ENCODE assay signal across 19 cellular contexts in the genomic region with DNA sequence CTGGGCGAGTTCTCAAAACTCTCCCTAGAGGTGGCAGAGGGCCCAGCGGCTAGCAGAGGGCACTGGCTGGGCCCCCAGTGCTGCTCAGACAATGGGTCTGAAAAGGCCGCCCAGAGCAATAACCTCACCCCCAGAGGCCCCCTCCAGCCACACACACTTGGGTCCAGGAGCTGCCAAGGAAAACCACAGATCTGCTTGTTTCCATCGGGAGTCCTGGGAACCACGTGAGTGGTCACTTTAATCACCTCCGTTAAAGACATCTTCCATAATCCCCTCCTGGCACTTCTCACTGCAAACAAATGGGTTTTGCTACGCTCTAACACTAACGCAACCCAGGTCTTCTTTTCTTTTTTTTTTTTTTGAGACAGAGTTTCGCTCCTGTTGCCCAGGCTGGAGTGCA. TPM values are rescaled to one million over a fixed set of nuclear protein-coding genes. Genes with fewer than 3 reads are reported as not detected.
A peak's percentile ranks its signal among the peaks of the same experiment; 100 is the strongest.
DNase-seq lines count a peak whose midpoint lies in the region; ATAC-seq, FAIRE-seq and TF ChIP-seq lines count a peak whose summit lies in the region.
"Had no signal": no experiment of that assay in that cellular context is flagged by ENCODE, and none has a peak within 500 bp of the region (broad histone marks: within the 10 kb centered on the region; RNA-seq: fewer than 3 reads in every experiment).

No MANE protein-coding gene starts in this region.

- DNase-seq in M059J (ENCODE audit: low read depth) (peak; percentile 23), WTC11 (ENCODE audit: low spot score) (no peak), kidney (peak; percentile 18), NCI-H128 (lab: John Stamatoyannopoulos, UW; ENCODE audit: unreplicated experiment) (no peak)
- no peak for DNase-seq in stimulated activated naive B cell treated with anti-CD40 and anti-IgM and Interleukin-4, amounts not matched to agents 10 μg/mL and 1 μg/mL and 100 μg/mL, for 72 hours
- DNase-seq in activated T-helper 1 cell treated with anti-CD3 and anti-CD28 coated beads, Interleukin-12 subunit alpha, Interleukin-12 subunit beta, Interleukin-2, Interleukin-4 antibody, amounts not matched to agents 30 ng/mL and 10 ng/mL and 1 ng/mL, durations not matched to agents 14 hours and 24 hours and 36 hours (ENCODE audit: low spot score), result no peak
- DNase-seq: Caco-2; DMS53; HCEC 1CT; IMR-90; Kasumi-1; NCI-H1105; NCI-H1694 treated with DMSO at 0.1 percent for 48 hours; NCI-H2107; NCI-H226; NCI-H524 treated with DMSO at 0.1 percent for 48 hours; NK-92 treated with Interleukin-12 subunit alpha and Interleukin-12 subunit beta, amount 100 ng/mL, for 24 hours had no signal

- CTCF ChIA-PET in WTC11 (lab: Charles Lee), result no interaction called here

- H3K4me1 Mint-ChIP-seq in WTC11, result peaks cover 21% of the 10 kb centered on the region
- H3K4me1 Mint-ChIP-seq in stimulated activated naive B cell treated with anti-CD40 and anti-IgM and Interleukin-4, amounts not matched to agents 10 μg/mL and 1 μg/mL and 100 μg/mL, for 72 hours, result peaks cover 11 to 13% of the 10 kb centered on the region in 2 donors
- H3K4me1 Mint-ChIP-seq in activated T-helper 1 cell treated with anti-CD3 and anti-CD28 coated beads, Interleukin-12 subunit alpha, Interleukin-12 subunit beta, Interleukin-2, Interleukin-4 antibody, amounts not matched to agents 30 ng/mL and 10 ng/mL and 1 ng/mL, durations not matched to agents 14 hours and 24 hours and 36 hours (ENCODE audit: low read depth), result no peaks in the 10 kb centered on the region

- H3K9ac ChIP-seq in kidney (ENCODE audit: low read length in 2 of 2), result no peak overlapping the region

- no peaks in the 10 kb centered on the region for H3K9me3 Mint-ChIP-seq in WTC11
- H3K9me3 Mint-ChIP-seq in stimulated activated naive B cell treated with anti-CD40 and anti-IgM and Interleukin-4, amounts not matched to agents 10 μg/mL and 1 μg/mL and 100 μg/mL, for 72 hours, result no peaks in the 10 kb centered on the region
- no peaks in the 10 kb centered on the region for H3K9me3 Mint-ChIP-seq in activated T-helper 1 cell treated with anti-CD3 and anti-CD28 coated beads, Interleukin-12 subunit alpha, Interleukin-12 subunit beta, Interleukin-2, Interleukin-4 antibody, amounts not matched to agents 30 ng/mL and 10 ng/mL and 1 ng/mL, durations not matched to agents 14 hours and 24 hours and 36 hours

- H3K27me3 Mint-ChIP-seq in WTC11 (ENCODE audit: low read depth), result no peaks in the 10 kb centered on the region
- no peaks in the 10 kb centered on the region for H3K27me3 Mint-ChIP-seq in stimulated activated naive B cell treated with anti-CD40 and anti-IgM and Interleukin-4, amounts not matched to agents 10 μg/mL and 1 μg/mL and 100 μg/mL, for 72 hours
- no peaks in the 10 kb centered on the region for H3K27me3 Mint-ChIP-seq in activated T-helper 1 cell treated with anti-CD3 and anti-CD28 coated beads, Interleukin-12 subunit alpha, Interleukin-12 subunit beta, Interleukin-2, Interleukin-4 antibody, amounts not matched to agents 30 ng/mL and 10 ng/mL and 1 ng/mL, durations not matched to agents 14 hours and 24 hours and 36 hours (ENCODE audit: insufficient read depth)

- no peak for FAIRE-seq in kidney (lab: Jason Lieb, UNC)
- FAIRE-seq: GM19239 had no signal

- H3K27ac ChIP-seq in kidney (ENCODE audit: low read depth in 2 of 2, low read length in 2 of 2), result no peak overlapping the region

- H3K27ac Mint-ChIP-seq in WTC11, result peak overlapping the region; percentile 2; the same call in 1 of the 2 replicates
- H3K27ac Mint-ChIP-seq in stimulated activated naive B cell treated with anti-CD40 and anti-IgM and Interleukin-4, amounts not matched to agents 10 μg/mL and 1 μg/mL and 100 μg/mL, for 72 hours, result peak overlapping the region; percentile 42
- H3K27ac Mint-ChIP-seq in activated T-helper 1 cell treated with anti-CD3 and anti-CD28 coated beads, Interleukin-12 subunit alpha, Interleukin-12 subunit beta, Interleukin-2, Interleukin-4 antibody, amounts not matched to agents 30 ng/mL and 10 ng/mL and 1 ng/mL, durations not matched to agents 14 hours and 24 hours and 36 hours, result no peak overlapping the region

- TF ChIP-seq CTCF in WTC11 (IDR thresholded peaks at IDR 0.05) (no peak), kidney (IDR thresholded peaks at IDR 0.05; ENCODE audit: borderline replicate concordance, extremely low read depth, insufficient read depth) (no peak)

- no peak overlapping the region for H3K4me3 Mint-ChIP-seq in WTC11
- H3K4me3 Mint-ChIP-seq in stimulated activated naive B cell treated with anti-CD40 and anti-IgM and Interleukin-4, amounts not matched to agents 10 μg/mL and 1 μg/mL and 100 μg/mL, for 72 hours, result no peak overlapping the region
- no peak overlapping the region for H3K4me3 Mint-ChIP-seq in activated T-helper 1 cell treated with anti-CD3 and anti-CD28 coated beads, Interleukin-12 subunit alpha, Interleukin-12 subunit beta, Interleukin-2, Interleukin-4 antibody, amounts not matched to agents 30 ng/mL and 10 ng/mL and 1 ng/mL, durations not matched to agents 14 hours and 24 hours and 36 hours

- H3K4me1 ChIP-seq in kidney (ENCODE audit: control insufficient read depth in 1 of 2, insufficient read depth in 1 of 2, low read depth in 1 of 2, low read length in 2 of 2), result no peaks in the 10 kb centered on the region

- ATAC-seq in WTC11, result no peak
- ATAC-seq in stimulated activated naive B cell treated with anti-CD40 and anti-IgM and Interleukin-4, amounts not matched to agents 10 μg/mL and 1 μg/mL and 100 μg/mL, for 72 hours (replicated peaks), result no peak
- ATAC-seq in GM19395 (IDR thresholded peaks at IDR 0.05; ENCODE audit: unreplicated experiment), result no peak

- H3K4me3 ChIP-seq in kidney (ENCODE audit: low read length in 2 of 2), result no peak overlapping the region

- peaks cover 15% of the 10 kb centered on the region for H3K36me3 Mint-ChIP-seq in WTC11
- H3K36me3 Mint-ChIP-seq in stimulated activated naive B cell treated with anti-CD40 and anti-IgM and Interleukin-4, amounts not matched to agents 10 μg/mL and 1 μg/mL and 100 μg/mL, for 72 hours, result peaks cover 43 to 60% of the 10 kb centered on the region in 2 donors
- peaks cover 9% of the 10 kb centered on the region for H3K36me3 Mint-ChIP-seq in activated T-helper 1 cell treated with anti-CD3 and anti-CD28 coated beads, Interleukin-12 subunit alpha, Interleukin-12 subunit beta, Interleukin-2, Interleukin-4 antibody, amounts not matched to agents 30 ng/mL and 10 ng/mL and 1 ng/mL, durations not matched to agents 14 hours and 24 hours and 36 hours (ENCODE audit: low read depth)

- POLR2A ChIA-PET in WTC11 (lab: Charles Lee), result no interaction called here

- intact Hi-C loops in kidney (cut with DNase I), result no loop called here
- intact Hi-C loops in activated T-helper 1 cell treated with anti-CD3 and anti-CD28 coated beads, Interleukin-12 subunit alpha, Interleukin-12 subunit beta, Interleukin-2, Interleukin-4 antibody, amounts not matched to agents 30 ng/mL and 10 ng/mL and 1 ng/mL, durations not matched to agents 14 hours and 24 hours and 36 hours (cut with micrococcal nuclease), result no loop called here

- no peaks in the 10 kb centered on the region for H3K9me3 ChIP-seq in kidney (ENCODE audit: control insufficient read depth in 1 of 2, low read length in 2 of 2)
- H3K9me3 ChIP-seq: Caco-2 had no signal

- peaks cover 8 to 11% of the 10 kb centered on the region in 2 donors for H3K36me3 ChIP-seq in kidney (ENCODE audit: control insufficient read depth in 1 of 2, insufficient read depth in 2 of 2, low read length in 2 of 2)

TF ChIP-seq in WTC11, 78 proteins besides CTCF, POLR2A, EP300 and RAD21:
- TF ChIP-seq TEAD1 (CRISPR knock-in tag; IDR thresholded peaks at IDR 0.05), result no peak
- no peak for TF ChIP-seq GTF2I (CRISPR knock-in tag; conservative IDR thresholded peaks at IDR 0.05)
- TF ChIP-seq ZNF416 (CRISPR knock-in tag; IDR thresholded peaks at IDR 0.05), result no peak

RNA-seq across cellular contexts. Expression of gene NUDT1, which starts 30.0 kb away (rescaled TPM):
- 47.0 and 61.2 TPM in 2 replicates for total RNA-seq in M059J (2014; rRNA removed; shearing (Covaris generic))
- 100 to 108 TPM (median 102 TPM) in 3 replicates for total RNA-seq in WTC11 (2021)
- 9.3 TPM for total RNA-seq in kidney
- 12.1 TPM for polyA plus RNA-seq in kidney (ENCODE audit: insufficient read depth, low read depth, low replicate concordance)
- total RNA-seq in activated T-helper 1 cell treated with anti-CD3 and anti-CD28 coated beads, Interleukin-12 subunit alpha, Interleukin-12 subunit beta, Interleukin-2, Interleukin-4 antibody, amounts not matched to agents 30 ng/mL and 10 ng/mL and 1 ng/mL, durations not matched to agents 14 hours and 24 hours and 36 hours, result 74.9 TPM in 2 replicates

RNA-seq across cellular contexts. Expression of gene MRM2, which starts 30.0 kb away (rescaled TPM):
- total RNA-seq in M059J (2014; rRNA removed; shearing (Covaris generic)), result 34.7 and 48.0 TPM in 2 replicates
- total RNA-seq in WTC11 (2021) (33.6 to 38.9 TPM (median 34.7 TPM) in 3 replicates), kidney (25.6 TPM)
- polyA plus RNA-seq in kidney (ENCODE audit: insufficient read depth, low read depth, low replicate concordance), result 25.6 TPM
- total RNA-seq in activated T-helper 1 cell treated with anti-CD3 and anti-CD28 coated beads, Interleukin-12 subunit alpha, Interleukin-12 subunit beta, Interleukin-2, Interleukin-4 antibody, amounts not matched to agents 30 ng/mL and 10 ng/mL and 1 ng/mL, durations not matched to agents 14 hours and 24 hours and 36 hours, result 47.8 and 48.6 TPM in 2 replicates

RNA-seq across cellular contexts. Expression of gene MAD1L1, which starts 39.3 kb away (rescaled TPM):
- total RNA-seq in M059J (2014; rRNA removed; shearing (Covaris generic)), result 41.0 and 61.5 TPM in 2 replicates
- total RNA-seq in WTC11 (2021) (43.8 to 47.8 TPM (median 46.7 TPM) in 3 replicates), kidney (45.2 TPM)
- polyA plus RNA-seq in kidney (ENCODE audit: insufficient read depth, low read depth, low replicate concordance), result 33.2 TPM
- 56.2 and 56.4 TPM in 2 replicates for total RNA-seq in activated T-helper 1 cell treated with anti-CD3 and anti-CD28 coated beads, Interleukin-12 subunit alpha, Interleukin-12 subunit beta, Interleukin-2, Interleukin-4 antibody, amounts not matched to agents 30 ng/mL and 10 ng/mL and 1 ng/mL, durations not matched to agents 14 hours and 24 hours and 36 hours

RNA-seq across cellular contexts. Expression of gene SNX8, which starts 42.2 kb away (rescaled TPM):
- 9.6 and 10.0 TPM in 2 replicates for total RNA-seq in M059J (2014; rRNA removed; shearing (Covaris generic))
- total RNA-seq in WTC11 (2021) (44.9 to 50.8 TPM (median 49.6 TPM) in 3 replicates), kidney (38.6 TPM)
- 28.7 TPM for polyA plus RNA-seq in kidney (ENCODE audit: insufficient read depth, low read depth, low replicate concordance)
- total RNA-seq in activated T-helper 1 cell treated with anti-CD3 and anti-CD28 coated beads, Interleukin-12 subunit alpha, Interleukin-12 subunit beta, Interleukin-2, Interleukin-4 antibody, amounts not matched to agents 30 ng/mL and 10 ng/mL and 1 ng/mL, durations not matched to agents 14 hours and 24 hours and 36 hours, result 40.8 and 41.8 TPM in 2 replicates

Comparison
In these comparisons a context has a peak if more than half of its experiments do, and no peak if none do; other contexts are left out.
1. DNase-seq: peak in M059J (single experiment) and kidney (single experiment); none in WTC11 (single experiment), stimulated activated naive B cell treated with anti-CD40 and anti-IgM and Interleukin-4, amounts not matched to agents 10 μg/mL and 1 μg/mL and 100 μg/mL, for 72 hours (single experiment), NCI-H128 (single experiment) and activated T-helper 1 cell treated with anti-CD3 and anti-CD28 coated beads, Interleukin-12 subunit alpha, Interleukin-12 subunit beta, Interleukin-2, Interleukin-4 antibody, amounts not matched to agents 30 ng/mL and 10 ng/mL and 1 ng/mL, durations not matched to agents 14 hours and 24 hours and 36 hours (single experiment).